In genomic region chr6:16090920-16091319, GRCh38 we compare ENCODE assay signal across 38 cellular contexts.
"Had no signal": no experiment of that assay in that cellular context is flagged by ENCODE, and none has a peak within 500 bp of the region (broad histone marks: within the 10 kb centered on the region; RNA-seq: fewer than 3 reads in every experiment).

No MANE protein-coding gene starts in this region.

- ATAC-seq: activated naive CD4-positive, alpha-beta T cell treated with anti-CD3 and anti-CD28 coated beads, Interleukin-2, amount 50 U/mL, for 72 hours; activated naive CD8-positive, alpha-beta T cell treated with anti-CD3 and anti-CD28 coated beads, Interleukin-2, amount 50 U/mL, for 24 hours; activated T-cell treated with anti-CD3 and anti-CD28 coated beads, Interleukin-2, amount 50 U/mL, for 4 hours; activated T-cell treated with anti-CD3 and anti-CD28 coated beads, Interleukin-2, amount 50 U/mL, for 72 hours; activated T-helper 17 cell treated with anti-CD3 and anti-CD28 coated beads, Interleukin-2, amount 50 U/mL, for 72 hours; body of pancreas had no signal

- H3K36me3 ChIP-seq: adrenal gland, ascending aorta, brain microvascular endothelial cell, breast epithelium, cardiac muscle cell had no signal

- H3K27me3 Mint-ChIP-seq: activated naive CD4-positive, alpha-beta T cell treated with anti-CD3 and anti-CD28 coated beads, Interleukin-2, amount 10 ng/mL, durations not matched to agents 7 days and 5 days; activated naive CD8-positive, alpha-beta T cell treated with anti-CD3 and anti-CD28 coated beads, Interleukin-2, amount 50 U/mL, for 24 hours; central memory CD8-positive, alpha-beta T cell had no signal

- H3K4me3 ChIP-seq: adrenal gland, ascending aorta, body of pancreas, breast epithelium, cardiac muscle cell had no signal

- H3K27ac ChIP-seq: adrenal gland, ascending aorta, body of pancreas, brain microvascular endothelial cell, breast epithelium, cardiac muscle cell had no signal

- H3K9me3 ChIP-seq: adrenal gland, ascending aorta, body of pancreas, breast epithelium had no signal

- H3K4me3 Mint-ChIP-seq: activated naive CD4-positive, alpha-beta T cell treated with anti-CD3 and anti-CD28 coated beads, Interleukin-2, amount 10 ng/mL, durations not matched to agents 7 days and 5 days; activated naive CD8-positive, alpha-beta T cell; activated naive CD8-positive, alpha-beta T cell treated with anti-CD3 and anti-CD28 coated beads for 36 hours; activated naive CD8-positive, alpha-beta T cell treated with anti-CD3 and anti-CD28 coated beads, Interleukin-2, amount 10 ng/mL, durations not matched to agents 7 days and 5 days; activated naive CD8-positive, alpha-beta T cell treated with anti-CD3 and anti-CD28 coated beads, Interleukin-2, amount 50 U/mL, for 24 hours; activated T-cell treated with anti-CD3 and anti-CD28 coated beads, Interleukin-2, amount 50 U/mL, for 24 hours; activated T-cell treated with anti-CD3 and anti-CD28 coated beads, Interleukin-2, amount 50 U/mL, for 4 hours; activated T-cell treated with anti-CD3 and anti-CD28 coated beads, Interleukin-2, amount 50 U/mL, for 72 hours; activated T-helper 1 cell treated with anti-CD3 and anti-CD28 coated beads, Interleukin-12 subunit alpha, Interleukin-12 subunit beta, Interleukin-2, Interleukin-4 antibody, amounts not matched to agents 30 ng/mL and 10 ng/mL and 1 ng/mL, durations not matched to agents 14 hours and 24 hours and 36 hours; activated T-helper 17 cell treated with anti-CD3 and anti-CD28 coated beads, Interleukin-2, amount 50 U/mL, for 72 hours; brain; central memory CD8-positive, alpha-beta T cell had no signal

- H3K9me3 Mint-ChIP-seq: activated naive CD4-positive, alpha-beta T cell treated with anti-CD3 and anti-CD28 coated beads, Interleukin-2, amount 10 ng/mL, durations not matched to agents 7 days and 5 days; activated naive CD4-positive, alpha-beta T cell treated with anti-CD3 and anti-CD28 coated beads, Interleukin-2, amount 50 U/mL, for 72 hours; activated naive CD8-positive, alpha-beta T cell treated with anti-CD3 and anti-CD28 coated beads for 36 hours; activated naive CD8-positive, alpha-beta T cell treated with anti-CD3 and anti-CD28 coated beads, Interleukin-2, amount 50 U/mL, for 24 hours; activated T-cell treated with anti-CD3 and anti-CD28 coated beads, Interleukin-2, amount 50 U/mL, for 24 hours; activated T-cell treated with anti-CD3 and anti-CD28 coated beads, Interleukin-2, amount 50 U/mL, for 4 hours; activated T-cell treated with anti-CD3 and anti-CD28 coated beads, Interleukin-2, amount 50 U/mL, for 72 hours; activated T-helper 1 cell treated with anti-CD3 and anti-CD28 coated beads, Interleukin-12 subunit alpha, Interleukin-12 subunit beta, Interleukin-2, Interleukin-4 antibody, amounts not matched to agents 30 ng/mL and 10 ng/mL and 1 ng/mL, durations not matched to agents 14 hours and 24 hours and 36 hours; activated T-helper 17 cell treated with anti-CD3 and anti-CD28 coated beads, Interleukin-2, amount 50 U/mL, for 72 hours; activated T-helper 2 cell treated with anti-CD3 and anti-CD28 coated beads, Interferon-gamma antibody, Interleukin-2, Interleukin-4, amounts not matched to agents 10 μg/mL and 5 μg/mL and 100 μg/mL, durations not matched to agents 14 hours and 24 hours and 36 hours; brain; central memory CD8-positive, alpha-beta T cell had no signal

- H3K27ac Mint-ChIP-seq: activated naive CD4-positive, alpha-beta T cell treated with anti-CD3 and anti-CD28 coated beads, Interleukin-2, amount 10 ng/mL, durations not matched to agents 7 days and 5 days; activated naive CD4-positive, alpha-beta T cell treated with anti-CD3 and anti-CD28 coated beads, Interleukin-2, amount 50 U/mL, for 72 hours; activated naive CD8-positive, alpha-beta T cell; activated naive CD8-positive, alpha-beta T cell treated with anti-CD3 and anti-CD28 coated beads for 36 hours; activated naive CD8-positive, alpha-beta T cell treated with anti-CD3 and anti-CD28 coated beads, Interleukin-2, amount 10 ng/mL, durations not matched to agents 7 days and 5 days; activated naive CD8-positive, alpha-beta T cell treated with anti-CD3 and anti-CD28 coated beads, Interleukin-2, amount 50 U/mL, for 24 hours; activated T-cell treated with anti-CD3 and anti-CD28 coated beads, Interleukin-2, amount 50 U/mL, for 24 hours; activated T-cell treated with anti-CD3 and anti-CD28 coated beads, Interleukin-2, amount 50 U/mL, for 72 hours; activated T-helper 1 cell treated with anti-CD3 and anti-CD28 coated beads, Interleukin-12 subunit alpha, Interleukin-12 subunit beta, Interleukin-2, Interleukin-4 antibody, amounts not matched to agents 30 ng/mL and 10 ng/mL and 1 ng/mL, durations not matched to agents 14 hours and 24 hours and 36 hours; activated T-helper 17 cell treated with anti-CD3 and anti-CD28 coated beads, Interleukin-2, amount 50 U/mL, for 72 hours; activated T-helper 2 cell treated with anti-CD3 and anti-CD28 coated beads, Interferon-gamma antibody, Interleukin-2, Interleukin-4, amounts not matched to agents 10 μg/mL and 5 μg/mL and 100 μg/mL, durations not matched to agents 14 hours and 24 hours and 36 hours; brain had no signal

- DNase-seq: activated effector memory CD4-positive, alpha-beta T cell treated with anti-CD3 and anti-CD28 coated beads, Interleukin-2, amount 50 U/mL, for 16 hours; activated effector memory CD4-positive, alpha-beta T cell treated with Interleukin-2 at 50 U/mL for 16 hours; activated gamma-delta T cell; activated gamma-delta T cell treated with Interleukin-2 at 50 U/mL for 16 hours; activated naive CD4-positive, alpha-beta T cell; activated naive CD4-positive, alpha-beta T cell treated with anti-CD3 and anti-CD28 coated beads, Interleukin-2, amount 10 ng/mL, durations not matched to agents 7 days and 5 days; activated naive CD4-positive, alpha-beta T cell treated with anti-CD3 and anti-CD28 coated beads, Interleukin-2, amount 50 U/mL, for 16 hours; activated naive CD4-positive, alpha-beta T cell treated with Interleukin-2 at 50 U/mL for 16 hours; activated naive CD8-positive, alpha-beta T cell treated with anti-CD3 and anti-CD28 coated beads for 36 hours; activated naive CD8-positive, alpha-beta T cell treated with anti-CD3 and anti-CD28 coated beads, Interleukin-2, amount 10 ng/mL, durations not matched to agents 7 days and 5 days; activated naive CD8-positive, alpha-beta T cell treated with anti-CD3 and anti-CD28 coated beads, Interleukin-2, amount 50 U/mL, for 24 hours; activated T-cell treated with anti-CD3 and anti-CD28 coated beads for 4 hours; activated T-cell treated with anti-CD3 and anti-CD28 coated beads, Interleukin-2, amount 50 U/mL, for 1 hour; activated T-cell treated with anti-CD3 and anti-CD28 coated beads, Interleukin-2, amount 50 U/mL, for 24 hours; activated T-cell treated with anti-CD3 and anti-CD28 coated beads, Interleukin-2, amount 50 U/mL, for 4 hours; activated T-cell treated with anti-CD3 and anti-CD28 coated beads, Interleukin-2, amount 50 U/mL, for 48 hours; activated T-cell treated with anti-CD3 and anti-CD28 coated beads, Interleukin-2, amount 50 U/mL, for 72 hours; adrenal gland; amniotic stem cell; amygdala; anterior cingulate cortex; aorta; body of pancreas; brain microvascular endothelial cell; caudate nucleus; central memory CD4-positive, alpha-beta T cell; cerebellar nuclear complex had no signal

- H3K4me1 ChIP-seq: adrenal gland, ascending aorta, body of pancreas, breast epithelium had no signal

- FAIRE-seq: astrocyte had no signal

- H3K4me1 Mint-ChIP-seq: activated naive CD4-positive, alpha-beta T cell treated with anti-CD3 and anti-CD28 coated beads, Interleukin-2, amount 10 ng/mL, durations not matched to agents 7 days and 5 days; activated naive CD8-positive, alpha-beta T cell treated with anti-CD3 and anti-CD28 coated beads, Interleukin-2, amount 50 U/mL, for 24 hours; activated T-helper 17 cell treated with anti-CD3 and anti-CD28 coated beads, Interleukin-2, amount 50 U/mL, for 72 hours; brain; central memory CD8-positive, alpha-beta T cell had no signal

- H3K36me3 Mint-ChIP-seq: activated naive CD4-positive, alpha-beta T cell treated with anti-CD3 and anti-CD28 coated beads, Interleukin-2, amount 10 ng/mL, durations not matched to agents 7 days and 5 days; activated naive CD4-positive, alpha-beta T cell treated with anti-CD3 and anti-CD28 coated beads, Interleukin-2, amount 50 U/mL, for 72 hours; activated naive CD8-positive, alpha-beta T cell; activated naive CD8-positive, alpha-beta T cell treated with anti-CD3 and anti-CD28 coated beads for 36 hours; activated naive CD8-positive, alpha-beta T cell treated with anti-CD3 and anti-CD28 coated beads, Interleukin-2, amount 10 ng/mL, durations not matched to agents 7 days and 5 days; brain had no signal

- H3K27me3 ChIP-seq: adrenal gland, ascending aorta, body of pancreas, brain microvascular endothelial cell, breast epithelium, cardiac muscle cell had no signal
